7 cellular contexts compared by ENCODE assay signal in the genomic region with DNA sequence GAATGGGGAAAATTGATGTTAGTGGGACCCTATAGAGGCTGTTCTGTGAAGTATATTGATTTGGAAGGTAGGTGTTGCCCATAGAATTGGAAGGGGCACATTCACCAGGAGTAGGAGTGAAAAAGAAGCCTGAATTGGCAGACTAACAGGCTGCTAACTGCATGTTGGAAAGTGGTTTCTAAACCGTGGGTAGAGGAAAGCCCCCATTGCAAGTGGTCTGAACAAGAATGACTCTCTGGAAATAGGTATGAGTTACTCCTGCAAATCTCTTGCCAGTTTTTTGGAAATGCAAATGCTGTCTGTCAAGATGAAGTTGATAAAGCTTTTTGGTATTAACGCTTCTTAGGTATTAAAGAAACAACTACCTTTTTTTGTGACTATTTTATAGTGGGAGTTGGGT. TPM values are rescaled to one million over a fixed set of nuclear protein-coding genes. Genes with fewer than 3 reads are reported as not detected.
DNase-seq lines count a peak whose midpoint lies in the region; ATAC-seq and TF ChIP-seq lines count a peak whose summit lies in the region.

No MANE protein-coding gene starts in this region.

- H3K4me3 Mint-ChIP-seq in IgD-negative memory B cell (peak overlapping the region; percentile 98 to 99 (median 99)), chondrocyte (ENCODE audit: unreplicated experiment) (peak overlapping the region; percentile 8)

- no peaks in the 10 kb centered on the region for H3K36me3 Mint-ChIP-seq in IgD-negative memory B cell
- peaks cover 7% of the 10 kb centered on the region for H3K36me3 Mint-ChIP-seq in chondrocyte (ENCODE audit: low read depth)

- TF ChIP-seq POLR2A in sigmoid colon (IDR thresholded peaks at IDR 0.05), result no peak

- no peaks in the 10 kb centered on the region for H3K27me3 Mint-ChIP-seq in IgD-negative memory B cell
- H3K27me3 Mint-ChIP-seq in chondrocyte (ENCODE audit: low read depth), result no peaks in the 10 kb centered on the region

- H3K36me3 ChIP-seq in sigmoid colon, result peaks cover 0 to 4% (median 0%) of the 10 kb centered on the region in 4 donors

- DNase-seq in chondrocyte (ENCODE audit: low spot score) (no peak), sigmoid colon (no peak), HuH-7.5 (ENCODE audit: low spot score) (no peak), SIG-M5 treated with dmso at 0.1 percent for 504 hours (lab: John Stamatoyannopoulos, UW; ENCODE audit: unreplicated experiment) (no peak)

- peak overlapping the region; percentile 95 to 99 (median 99) for H3K27ac Mint-ChIP-seq in IgD-negative memory B cell
- no peak overlapping the region for H3K27ac Mint-ChIP-seq in chondrocyte (ENCODE audit: unreplicated experiment)

- intact Hi-C loops in sigmoid colon (cut with DNase I), result loop anchor here (5.0 kb wide), 3 partner anchors 58 to 197 kb away; partner anchors contain the start of gene NR1D2

- peaks cover 0 to 45% (median 32%) of the 10 kb centered on the region in 4 donors for H3K4me1 ChIP-seq in sigmoid colon

- H3K27me3 ChIP-seq in sigmoid colon, result no peaks in the 10 kb centered on the region

- TF ChIP-seq EP300 in sigmoid colon (IDR thresholded peaks at IDR 0.05), result no peak

- no peak for ATAC-seq in HG03159 (IDR thresholded peaks at IDR 0.05; ENCODE audit: unreplicated experiment)

- peak overlapping the region; percentile 90 to 96 (median 94) for H3K27ac ChIP-seq in sigmoid colon

- WGBS in sigmoid colon, 2 donors, result 61 to 77% methylated on average over 2 of the region's 2 CpGs

- H3K4me3 ChIP-seq in GM12875 (ENCODE audit: low read depth, low read length), result peak overlapping the region; percentile 11
- H3K4me3 ChIP-seq in sigmoid colon, result no peak overlapping the region

- H3K9me3 Mint-ChIP-seq in IgD-negative memory B cell (peaks cover 0 to 2% (median 0%) of the 10 kb centered on the region in 3 donors), chondrocyte (ENCODE audit: low read depth) (no peaks in the 10 kb centered on the region)

- H3K4me1 Mint-ChIP-seq in IgD-negative memory B cell, result peaks cover 52 to 55% (median 54%) of the 10 kb centered on the region in 3 donors
- H3K4me1 Mint-ChIP-seq in chondrocyte (ENCODE audit: low read depth), result peaks cover 60% of the 10 kb centered on the region

- no peaks in the 10 kb centered on the region for H3K9me3 ChIP-seq in sigmoid colon

- TF ChIP-seq CTCF in GM12875 (IDR thresholded peaks at IDR 0.05; ENCODE audit: borderline replicate concordance, insufficient read depth, low read depth, low read length) (no peak), chondrocyte (IDR thresholded peaks at IDR 0.05) (no peak), sigmoid colon (IDR thresholded peaks at IDR 0.05) (no peak)

RNA-seq across cellular contexts. Expression of gene UBE2E1, which starts 3.5 kb away (rescaled TPM):
- polyA plus RNA-seq in IgD-negative memory B cell (17.0 TPM), sigmoid colon (100 to 1,000 TPM in 1 of 3 donors, 10 to 100 TPM in 2; 78.7 to 108 (median 95.3) TPM)
- total RNA-seq in chondrocyte (72.3 to 103 TPM (median 101 TPM) in 3 replicates), sigmoid colon (100 to 1,000 TPM in 2 of 4 donors, 10 to 100 TPM in 2; 61.4 to 145 (median 104) TPM)
